In the genomic region with DNA sequence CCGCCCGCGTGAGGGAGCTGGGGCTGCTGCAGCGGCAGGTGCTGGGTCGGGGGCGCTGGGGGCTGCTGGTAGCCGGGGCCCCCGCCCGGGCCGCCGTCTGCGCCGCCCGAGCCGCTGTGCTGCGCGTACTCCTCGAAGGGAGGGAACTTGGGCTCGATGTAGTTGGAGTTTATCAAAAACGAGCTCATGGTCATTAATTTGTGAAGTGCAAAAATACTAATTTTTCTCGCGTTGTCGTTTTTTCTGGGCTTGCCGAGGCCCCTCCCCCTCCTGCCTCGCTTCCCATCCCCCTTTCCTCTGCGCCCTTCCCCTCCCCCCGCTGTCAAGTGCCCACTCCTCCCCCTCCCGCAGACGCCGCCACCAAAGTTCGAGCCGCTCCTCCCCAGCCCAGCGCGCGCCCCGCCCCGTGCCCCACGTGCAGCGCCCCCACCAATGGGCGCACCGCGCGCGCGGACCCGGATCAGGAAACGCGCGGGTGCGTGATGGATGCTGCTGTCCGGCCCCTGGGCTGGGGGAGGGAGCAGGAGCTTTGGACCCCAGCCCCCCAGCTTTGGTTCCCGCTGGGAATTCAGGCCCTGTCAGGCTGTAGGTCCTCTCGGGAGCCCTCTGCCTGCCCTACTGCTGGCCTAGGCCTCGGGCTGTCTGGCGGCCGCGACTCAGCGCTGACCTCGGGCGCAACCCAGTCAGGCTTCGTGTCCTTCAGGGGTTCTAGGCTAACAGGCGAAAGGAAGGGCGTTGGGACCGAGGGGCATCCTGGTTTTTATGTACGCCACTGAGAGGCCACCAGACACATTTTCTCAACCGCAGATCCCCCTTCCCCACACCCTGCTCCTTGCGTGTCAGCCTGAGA, we compare ENCODE assay signal across 8 cellular contexts. TPM values are rescaled to one million over a fixed set of nuclear protein-coding genes. Genes with fewer than 3 reads are reported as not detected.
A peak's percentile ranks its signal among the peaks of the same experiment; 100 is the strongest.
DNase-seq lines count a peak whose midpoint lies in the region; ATAC-seq and FAIRE-seq lines count a peak whose summit lies in the region.

Gene HOXA4 (minus strand): TSS at position 218 of the 850 bp plus-strand sequence. CDS start 24 bp downstream, at position 194.

- no peaks in the 10 kb centered on the region for H3K9me3 ChIP-seq in CD4-positive, CD25-positive, alpha-beta regulatory T cell (ENCODE audit: control insufficient read depth in 2 of 2, low read length in 2 of 2)
- H3K9me3 ChIP-seq in iPS-20b (ENCODE audit: insufficient read depth, low read depth, low read length): peaks cover 8% of the 10 kb centered on the region; the same call in 1 of the 2 replicates

- peak within 1 kb of the TSS; percentile 49 to 90 (median 72) for H3K4me3 Mint-ChIP-seq in CD4-positive, CD25-positive, alpha-beta regulatory T cell

- no peaks in the 10 kb centered on the region for H3K36me3 Mint-ChIP-seq in CD4-positive, CD25-positive, alpha-beta regulatory T cell

- peaks cover 0 to 4% (median 0%) of the 10 kb centered on the region in 7 donors for H3K9me3 Mint-ChIP-seq in CD4-positive, CD25-positive, alpha-beta regulatory T cell

- peaks cover 0 to 7% (median 0%) of the 10 kb centered on the region in 4 donors for H3K4me1 Mint-ChIP-seq in CD4-positive, CD25-positive, alpha-beta regulatory T cell

- peak; percentile 64 to 77 (median 75) for DNase-seq in CD4-positive, CD25-positive, alpha-beta regulatory T cell
- no peak for DNase-seq in HTR-8/SVneo (ENCODE audit: insufficient read length, low spot score)
- peak; percentile 26 for DNase-seq in T-helper 22 cell (ENCODE audit: low read depth)
- DNase-seq in astrocyte of the hippocampus (ENCODE audit: low read depth, low spot score): peak; percentile 52
- peak; percentile 37 to 49 for DNase-seq in stimulated activated CD4-positive, alpha-beta T cell treated with anti-CD3 and anti-CD28 coated beads, Interleukin-12 subunit alpha, Interleukin-12 subunit beta, amount 100 ng/mL, for 24 hours (ENCODE audit: low read depth in 2 of 2)

- no peaks in the 10 kb centered on the region for H3K36me3 ChIP-seq in CD4-positive, CD25-positive, alpha-beta regulatory T cell (ENCODE audit: control insufficient read depth, insufficient read depth, low read length)
- H3K36me3 ChIP-seq in iPS-20b (ENCODE audit: insufficient read depth, low read depth, low read length): no peaks in the 10 kb centered on the region

- peaks cover 66% of the 10 kb centered on the region for H3K27me3 Mint-ChIP-seq in CD4-positive, CD25-positive, alpha-beta regulatory T cell

- peaks cover 3% of the 10 kb centered on the region for H3K4me1 ChIP-seq in CD4-positive, CD25-positive, alpha-beta regulatory T cell (ENCODE audit: control insufficient read depth, insufficient read depth, low read length, poor library complexity, severe bottlenecking)
- no peaks in the 10 kb centered on the region for H3K4me1 ChIP-seq in iPS-20b (ENCODE audit: insufficient read depth, low read length)

- H3K27me3 ChIP-seq in CD4-positive, CD25-positive, alpha-beta regulatory T cell (ENCODE audit: control insufficient read depth, insufficient read depth, low read length): peaks cover 35% of the 10 kb centered on the region
- H3K27me3 ChIP-seq in iPS-20b (ENCODE audit: insufficient read depth, low read length): peaks cover 100% of the 10 kb centered on the region

- FAIRE-seq in HTR-8/SVneo (lab: Jason Lieb, UNC): peak; percentile 91

- ATAC-seq in CD4-positive, CD25-positive, alpha-beta regulatory T cell (ENCODE audit: low read depth in 2 of 2): peak; percentile 78 to 93
- ATAC-seq in GM18858 (IDR thresholded peaks at IDR 0.05; ENCODE audit: unreplicated experiment) (no peak), HG02642 (IDR thresholded peaks at IDR 0.05; ENCODE audit: poor library complexity, unreplicated experiment) (no peak)

- H3K27ac Mint-ChIP-seq in CD4-positive, CD25-positive, alpha-beta regulatory T cell: peak within 1 kb of the TSS in 1 of 3 donors; percentile 78

- no peak within 1 kb of the TSS for H3K9ac ChIP-seq in iPS-20b (ENCODE audit: low read depth, low read length)

- peak within 1 kb of the TSS; percentile 53 for H3K27ac ChIP-seq in CD4-positive, CD25-positive, alpha-beta regulatory T cell (ENCODE audit: insufficient read depth, low read length, poor library complexity, severe bottlenecking)
- no peak within 1 kb of the TSS for H3K27ac ChIP-seq in iPS-20b (ENCODE audit: low read length)

- peak within 1 kb of the TSS; percentile 43 for H3K4me3 ChIP-seq in CD4-positive, CD25-positive, alpha-beta regulatory T cell (ENCODE audit: low read depth, low read length)
- H3K4me3 ChIP-seq in iPS-20b (ENCODE audit: low read length): peak within 1 kb of the TSS; percentile 57

RNA-seq across cellular contexts. Expression of gene HOXA4, which starts in this region (rescaled TPM):
- total RNA-seq in CD4-positive, CD25-positive, alpha-beta regulatory T cell: not detected
- under 1 TPM in 2 of 4 donors, not detected in 2; 0.13 to 0.18 TPM for polyA plus RNA-seq in CD4-positive, CD25-positive, alpha-beta regulatory T cell

Comparison
In these comparisons a context has a peak if more than half of its experiments do, and no peak if none do; other contexts are left out.
1. Peak in DNase-seq, ATAC-seq, H3K4me3 ChIP-seq and H3K27ac ChIP-seq in CD4-positive, CD25-positive, alpha-beta regulatory T cell; RNA of the gene not detected or under 1 TPM.